ENCODE assay signal across 8 cellular contexts in the genomic region with DNA sequence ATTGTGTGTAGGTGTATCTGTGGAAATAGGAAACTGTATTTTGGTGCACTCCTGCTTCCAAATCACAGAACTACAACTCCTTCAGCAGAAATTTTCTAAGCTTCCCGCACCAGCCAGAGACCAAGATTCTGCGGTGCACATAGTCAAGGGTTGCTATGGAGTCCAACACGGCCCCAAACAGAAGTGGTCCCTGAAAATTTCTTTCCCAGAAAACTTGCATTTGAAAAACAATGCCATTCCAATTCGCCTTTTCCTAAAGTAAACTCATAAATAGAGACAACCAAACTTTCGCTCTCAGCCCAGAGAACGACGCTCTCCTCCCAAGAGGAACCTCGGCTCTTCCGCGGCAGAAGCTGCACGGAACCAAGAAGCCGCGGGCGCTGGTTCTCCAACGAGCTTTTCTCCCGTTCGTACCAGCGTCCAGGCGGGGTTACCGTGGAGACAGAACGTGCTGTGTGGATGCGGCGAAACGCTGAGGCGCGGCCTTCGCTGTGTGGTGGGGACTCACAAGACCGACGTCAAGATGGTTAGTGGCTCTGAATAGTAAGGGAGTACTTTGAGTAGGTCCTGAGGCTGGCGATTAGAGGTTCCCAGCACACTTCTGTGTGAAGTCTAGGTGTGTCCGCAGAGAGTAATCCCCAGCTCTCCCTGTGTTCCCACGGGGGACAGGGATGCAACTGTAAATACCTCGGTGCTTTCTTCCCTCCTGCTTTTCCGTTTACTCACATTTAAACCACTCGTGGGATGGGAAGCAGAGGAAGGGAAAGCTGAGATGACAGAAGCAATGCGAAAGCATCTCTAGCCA. TPM values are rescaled to one million over a fixed set of nuclear protein-coding genes. Genes with fewer than 3 reads are reported as not detected.
DNase-seq lines count a peak whose midpoint lies in the region; ATAC-seq and TF ChIP-seq lines count a peak whose summit lies in the region.

No MANE protein-coding gene starts in this region.

- H3K4me1 ChIP-seq in esophagus squamous epithelium (peaks cover 0 to 19% (median 8%) of the 10 kb centered on the region in 3 donors), muscle layer of duodenum (ENCODE audit: control insufficient read depth in 1 of 2, insufficient read depth in 2 of 2, low read length in 2 of 2) (peaks cover 8 to 19% of the 10 kb centered on the region in 2 donors)

- no peak for TF ChIP-seq EP300 in Ishikawa (IDR thresholded peaks at IDR 0.05; ENCODE audit: borderline replicate concordance)

- H3K27me3 ChIP-seq in esophagus squamous epithelium (no peaks in the 10 kb centered on the region), muscle layer of duodenum (ENCODE audit: low read depth, low read length) (no peaks in the 10 kb centered on the region)

- H3K27ac ChIP-seq in esophagus squamous epithelium (peak overlapping the region; percentile 20 to 78 (median 54)), muscle layer of duodenum (ENCODE audit: low read length) (peak overlapping the region; percentile 64)

- no peak for TF ChIP-seq CTCF in esophagus squamous epithelium (IDR thresholded peaks at IDR 0.05)

- H3K4me3 ChIP-seq in esophagus squamous epithelium (peak overlapping the region; percentile 33 to 67 (median 56)), muscle layer of duodenum (ENCODE audit: low read depth in 1 of 2, low read length in 2 of 2) (peak overlapping the region; percentile 78 to 84)

- TF ChIP-seq POLR2A in esophagus squamous epithelium (IDR thresholded peaks at IDR 0.05), result no peak

- peak; percentile 97 for DNase-seq in DMS53 (lab: John Stamatoyannopoulos, UW)
- peak; percentile 93 to 94 for DNase-seq in activated T-cell treated with anti-CD3 and anti-CD28 coated beads, Interleukin-2, amount 50 U/mL, for 48 hours
- DNase-seq in esophagus squamous epithelium (lab: John Stamatoyannopoulos, UW), result peak; percentile 47
- DNase-seq in stimulated activated CD8-positive, alpha-beta memory T cell treated with anti-CD3 and anti-CD28 coated beads, Interleukin-7, amount 100 ng/mL, for 1 hour (ENCODE audit: low read depth in 2 of 2), result peak; percentile 71 to 76

- peaks cover 0 to 8% (median 0%) of the 10 kb centered on the region in 3 donors for H3K36me3 ChIP-seq in esophagus squamous epithelium
- H3K36me3 ChIP-seq in muscle layer of duodenum (ENCODE audit: control insufficient read depth in 1 of 2, insufficient read depth in 2 of 2, low read length in 2 of 2), result no peaks in the 10 kb centered on the region

- 0 out of 2 replicates have a peak, but pooled peaks have one; percentile 17 for TF ChIP-seq RAD21 in Ishikawa (IDR thresholded peaks at IDR 0.05; ENCODE audit: low read depth)

- ATAC-seq in GM21576 (IDR thresholded peaks at IDR 0.05; ENCODE audit: unreplicated experiment), result peak; percentile 98

- intact Hi-C loops in esophagus squamous epithelium (cut with DNase I), result no loop called here

- WGBS in esophagus squamous epithelium, 2 donors, result 2% methylated on average over 21 to 22 of the region's 36 CpGs

- no peaks in the 10 kb centered on the region for H3K9me3 ChIP-seq in esophagus squamous epithelium
- H3K9me3 ChIP-seq in muscle layer of duodenum (ENCODE audit: control insufficient read depth in 1 of 2, low read length in 2 of 2), result no peaks in the 10 kb centered on the region

TF ChIP-seq in Ishikawa, 13 proteins besides CTCF, POLR2A, EP300 and RAD21 (continues in another document):
- TF ChIP-seq CREB1 (IDR thresholded peaks at IDR 0.05; ENCODE audit: low read depth), result no peak
- no peak for TF ChIP-seq EGR1 (IDR thresholded peaks at IDR 0.05)
- TF ChIP-seq TEAD4 (IDR thresholded peaks at IDR 0.05), result peak; percentile 30; the same call in 1 of the 2 replicates
- 0 out of 2 replicates have a peak, but pooled peaks have one; percentile 11 for TF ChIP-seq NFIC (IDR thresholded peaks at IDR 0.05)
- no peak for TF ChIP-seq FOXM1 (IDR thresholded peaks at IDR 0.05; ENCODE audit: borderline replicate concordance, low read depth)
- TF ChIP-seq YY1 (IDR thresholded peaks at IDR 0.05; ENCODE audit: low read depth), result peak; percentile 65
- no peak for TF ChIP-seq REST (IDR thresholded peaks at IDR 0.05; ENCODE audit: low read depth)
- TF ChIP-seq ZBTB7A (IDR thresholded peaks at IDR 0.05; ENCODE audit: low read depth), result no peak
- no peak for TF ChIP-seq CEBPB (IDR thresholded peaks at IDR 0.05)
- TF ChIP-seq, protein P1, sequence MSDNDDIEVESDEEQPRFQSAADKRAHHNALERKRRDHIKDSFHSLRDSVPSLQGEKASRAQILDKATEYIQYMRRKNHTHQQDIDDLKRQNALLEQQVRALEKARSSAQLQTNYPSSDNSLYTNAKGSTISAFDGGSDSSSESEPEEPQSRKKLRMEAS (IDR thresholded peaks at IDR 0.05), result peak; percentile 96

TF ChIP-seq in PFSK-1, 5 proteins besides CTCF, POLR2A, EP300 and RAD21:
- TF ChIP-seq TAF1 (IDR thresholded peaks at IDR 0.05; ENCODE audit: borderline replicate concordance, insufficient read depth, low read length), result peak; percentile 92; the same call in 1 of the 2 replicates
- peak; percentile 58; the same call in 1 of the 2 replicates for TF ChIP-seq POLR2AphosphoS5 (IDR thresholded peaks at IDR 0.05; ENCODE audit: low read depth, low read length)
- TF ChIP-seq SIN3A (IDR thresholded peaks at IDR 0.05; ENCODE audit: borderline replicate concordance, insufficient read depth, low read length), result peak; percentile 96
- TF ChIP-seq FOXP2 (optimal IDR thresholded peaks at IDR 0.05; ENCODE audit: borderline replicate concordance, extremely low read depth, extremely low read length, insufficient read depth), result peak; percentile 76
- TF ChIP-seq REST (IDR thresholded peaks at IDR 0.05; ENCODE audit: insufficient read depth in 1 of 2, low read depth in 2 of 2, low read length in 2 of 2), result peak in 1 of 2 experiments; percentile 66; a peak in 1 of 4 replicates
TF ChIP-seq in PFSK-1: peak in this region for 5.

RNA-seq across cellular contexts. Expression of gene ZC3HAV1, which starts 24.0 kb away (rescaled TPM):
- 13.9 TPM for polyA plus RNA-seq in PFSK-1 (2012; ENCODE audit: insufficient read length, low read depth)
- total RNA-seq in esophagus squamous epithelium, result 10 to 100 TPM; 27.7 to 34.7 (median 29.2) TPM

Comparison
In these comparisons a context has a peak if more than half of its experiments do, and no peak if none do; other contexts are left out.
1. Peak in every context shown above with its lines: DNase-seq, ATAC-seq, H3K4me3 ChIP-seq and H3K27ac ChIP-seq.
2. DNase-seq: peak in every context shown above with its lines; median percentile 97 in DMS53; 94 in activated T-cell treated with anti-CD3 and anti-CD28 coated beads, Interleukin-2, amount 50 U/mL, for 48 hours; 74 in stimulated activated CD8-positive, alpha-beta memory T cell treated with anti-CD3 and anti-CD28 coated beads, Interleukin-7, amount 100 ng/mL, for 1 hour; 47 in esophagus squamous epithelium.